17 cellular contexts compared by ENCODE assay signal in the genomic region with DNA sequence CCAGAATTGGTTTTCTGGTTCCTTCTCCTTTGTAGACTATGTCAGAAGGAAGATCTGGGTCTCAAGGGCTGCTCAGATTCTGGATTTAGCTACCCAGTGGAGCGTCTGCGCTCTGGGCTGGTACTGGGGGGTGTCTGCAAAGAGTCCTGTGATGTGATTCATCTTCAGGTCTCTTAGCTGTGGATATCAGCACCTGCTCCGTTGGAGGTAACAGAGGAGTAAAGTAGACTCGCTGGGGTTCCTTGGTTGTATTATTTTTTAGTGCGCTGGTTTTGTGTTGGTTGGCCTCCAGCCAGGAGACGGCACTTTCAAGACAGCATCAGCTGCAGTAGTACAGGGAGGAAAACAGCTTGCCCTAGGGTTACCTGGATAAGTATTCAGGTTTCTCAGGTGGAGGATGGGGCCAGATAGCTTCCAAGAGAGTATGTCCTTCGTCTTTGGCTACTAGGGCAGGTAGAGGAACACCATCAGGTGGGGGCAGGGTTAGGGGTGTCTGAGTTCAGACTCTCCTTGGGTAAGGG. TPM values are rescaled to one million over a fixed set of nuclear protein-coding genes. Genes with fewer than 3 reads are reported as not detected.
"Had no signal": no experiment of that assay in that cellular context is flagged by ENCODE, and none has a peak within 500 bp of the region (broad histone marks: within the 10 kb centered on the region; RNA-seq: fewer than 3 reads in every experiment).

No MANE protein-coding gene starts in this region.

- DNase-seq: activated CD4-positive, alpha-beta T cell treated with anti-CD3 and anti-CD28 coated beads, Interleukin-2, amount 10 ng/mL, durations not matched to agents 24 days and 14 days; activated CD8-positive, alpha-beta memory T cell treated with anti-CD3 and anti-CD28 coated beads, Interleukin-2, amount 50 U/mL, for 48 hours; activated gamma-delta T cell; activated T-cell treated with anti-CD3 and anti-CD28 coated beads, Interleukin-2, amount 50 U/mL, for 72 hours; amniotic stem cell; erythroblast; left lung; naive B cell; ovary; stimulated activated CD4-positive, alpha-beta T cell treated with anti-CD3 and anti-CD28 coated beads, Interleukin-2, amount 100 ng/mL, for 24 hours had no signal

- H3K36me3 ChIP-seq: left lung, ovary had no signal

- ATAC-seq: activated T-cell treated with anti-CD3 and anti-CD28 coated beads, Interleukin-2, amount 50 U/mL, for 72 hours; left lung; WTC11 had no signal

- H3K4me3 ChIP-seq: hepatocyte, left lung, ovary had no signal

- H3K27me3 ChIP-seq: ovary had no signal

- H3K4me1 ChIP-seq: left lung had no signal

- H3K27ac ChIP-seq: hepatocyte, left lung, ovary had no signal

RNA-seq across cellular contexts. Expression of gene KLK15, which starts 10.4 kb away (rescaled TPM):
- total RNA-seq: activated CD4-positive, alpha-beta T cell treated with anti-CD3 and anti-CD28 coated beads, Interleukin-2, amount 10 ng/mL, durations not matched to agents 24 days and 14 days; activated T-cell treated with anti-CD3 and anti-CD28 coated beads, Interleukin-2, amount 50 U/mL, for 72 hours; cardiac septum; hepatocyte; left lung; mononuclear cell; ovary; urinary bladder; WTC11 had no signal
- polyA plus RNA-seq: hepatocyte, keratinocyte, ovary, urinary bladder had no signal

RNA-seq across cellular contexts. Expression of gene KLK3, which starts 11.0 kb away (rescaled TPM):
- total RNA-seq: activated CD4-positive, alpha-beta T cell treated with anti-CD3 and anti-CD28 coated beads, Interleukin-2, amount 10 ng/mL, durations not matched to agents 24 days and 14 days; activated T-cell treated with anti-CD3 and anti-CD28 coated beads, Interleukin-2, amount 50 U/mL, for 72 hours; cardiac septum; hepatocyte; left lung; urinary bladder had no signal
- polyA plus RNA-seq: hepatocyte, keratinocyte, urinary bladder had no signal

RNA-seq across cellular contexts. Expression of gene KLK1, which starts 20.2 kb away (rescaled TPM):
- total RNA-seq: cardiac septum, mononuclear cell, urinary bladder had no signal

RNA-seq across cellular contexts. Expression of gene KLK2, which starts 29.5 kb away (rescaled TPM):
- total RNA-seq: cardiac septum, hepatocyte, left lung, ovary, urinary bladder, WTC11 had no signal
- polyA plus RNA-seq: hepatocyte, ovary, urinary bladder had no signal

RNA-seq across cellular contexts. Expression of gene ACP4, which starts 53.5 kb away (rescaled TPM):
- total RNA-seq: activated CD4-positive, alpha-beta T cell treated with anti-CD3 and anti-CD28 coated beads, Interleukin-2, amount 10 ng/mL, durations not matched to agents 24 days and 14 days; activated T-cell treated with anti-CD3 and anti-CD28 coated beads, Interleukin-2, amount 50 U/mL, for 72 hours; cardiac septum; hepatocyte; left lung; mononuclear cell; ovary; urinary bladder; WTC11 had no signal
- polyA plus RNA-seq: hepatocyte, keratinocyte, ovary, thymus, urinary bladder had no signal
